Comparison of ENCODE assay signal across 8 cellular contexts in the genomic region with DNA sequence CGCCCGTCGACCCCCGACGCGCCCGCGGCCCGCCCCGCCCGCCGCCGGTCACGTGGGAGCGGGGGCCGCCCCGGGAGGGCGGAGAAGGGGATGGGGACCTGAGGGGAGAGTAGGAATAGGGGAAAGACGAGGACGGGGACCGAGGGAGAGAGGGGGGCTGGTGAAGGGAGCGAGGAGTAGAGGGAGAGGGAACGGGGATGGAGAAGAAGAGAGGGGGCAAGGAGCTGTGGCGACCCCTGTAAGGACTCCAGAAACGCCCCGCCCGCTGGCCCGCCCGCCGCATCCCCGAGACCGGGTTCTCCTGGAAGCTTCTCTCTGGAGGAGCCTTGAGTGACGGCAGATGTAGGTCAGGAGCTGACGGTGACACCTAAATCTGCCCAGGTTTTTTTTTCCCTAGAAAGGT.
DNase-seq lines count a peak whose midpoint lies in the region; ATAC-seq and TF ChIP-seq lines count a peak whose summit lies in the region.

No MANE protein-coding gene starts in this region.

- no peaks in the 10 kb centered on the region for H3K27me3 ChIP-seq in iPS DF 6.9 (ENCODE audit: control insufficient read depth, insufficient read depth, low read length)

- no peaks in the 10 kb centered on the region for H3K9me3 ChIP-seq in iPS DF 6.9 (ENCODE audit: control insufficient read depth, insufficient read depth, low read length)

- H3K27ac ChIP-seq in iPS DF 6.9 (ENCODE audit: low read length) = no peak overlapping the region

- CTCF ChIA-PET in GM10248 (lab: Yijun Ruan, JAX) = interaction anchor here (0.8 to 1.2 kb wide), 2 partner anchors 51 to 142 kb away, joined by 3 read pairs; no protein-coding TSS in a partner anchor

- peak; percentile 8 for ATAC-seq in HG02840 (IDR thresholded peaks at IDR 0.05; ENCODE audit: low FRiP score, unreplicated experiment)

- WGBS in iPS DF 6.9 (ENCODE audit: insufficient coverage, insufficient read length) = no CpG with 5 or more reads among the region's 34 CpGs

- H3K4me3 ChIP-seq in iPS DF 6.9 (ENCODE audit: low read length) (peak overlapping the region; percentile 78), retinal pigment epithelial cell (ENCODE audit: low read length) (peak overlapping the region; percentile 78)

- H3K36me3 ChIP-seq in iPS DF 6.9 (ENCODE audit: control insufficient read depth, insufficient read depth, low read length) = no peaks in the 10 kb centered on the region

- DNase-seq in AG08395 (ENCODE audit: low spot score) (peak; percentile 65), GM10248 (ENCODE audit: extremely low spot score) (peak; percentile 71), NCI-H446 treated with DMSO at 0.1 percent for 48 hours (lab: John Stamatoyannopoulos, UW) (peak; percentile 3), astrocyte of the hippocampus (ENCODE audit: low read depth, low spot score) (peak; percentile 68), iPS DF 6.9 (ENCODE audit: low read depth, low spot score) (no peak), retinal pigment epithelial cell (ENCODE audit: low read depth) (no peak), AML-193 (lab: John Stamatoyannopoulos, UW) (no peak)

- POLR2A ChIA-PET in GM10248 (lab: Yijun Ruan, JAX) = no interaction called here

- H3K4me1 ChIP-seq in iPS DF 6.9 (ENCODE audit: control insufficient read depth, insufficient read depth, low read length) = 0 out of 2 replicates have a peak, but pooled peaks cover 8% of the 10 kb centered on the region

- TF ChIP-seq CTCF in GM10248 (IDR thresholded peaks at IDR 0.05; ENCODE audit: control extremely low read depth, extremely low read depth, low read depth, missing control alignments) (no peak), retinal pigment epithelial cell (conservative IDR thresholded peaks at IDR 0.05; ENCODE audit: low read depth, low read length) (no peak)

Comparison
In these comparisons a context has a peak if more than half of its experiments do, and no peak if none do; other contexts are left out.
1. DNase-seq: peak in AG08395 (single experiment), GM10248 (single experiment), NCI-H446 treated with DMSO at 0.1 percent for 48 hours (single experiment) and astrocyte of the hippocampus (single experiment); none in iPS DF 6.9 (single experiment), retinal pigment epithelial cell (single experiment) and AML-193 (0 of 2).